Comparison of ENCODE assay signal across 19 cellular contexts in the genomic region with DNA sequence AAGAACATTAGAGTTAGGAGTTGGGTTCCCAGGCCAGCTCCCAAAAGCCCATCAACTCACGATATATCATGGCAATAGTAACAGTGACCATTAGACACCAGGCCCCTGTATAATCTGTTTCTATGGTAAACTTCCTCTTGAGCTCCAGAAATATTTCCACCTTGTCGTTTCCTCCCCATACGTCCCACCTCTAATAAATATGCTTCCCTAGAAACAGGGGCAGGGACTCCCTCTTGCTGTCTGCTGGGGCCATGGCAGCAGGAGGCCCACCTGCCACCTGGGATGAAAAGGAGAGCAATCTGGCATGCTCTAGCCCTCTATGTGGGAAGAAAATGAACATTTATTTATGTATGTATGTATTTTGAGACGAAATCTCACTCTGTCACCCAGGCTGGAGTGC. TPM values are rescaled to one million over a fixed set of nuclear protein-coding genes. Genes with fewer than 3 reads are reported as not detected.
DNase-seq lines count a peak whose midpoint lies in the region; ATAC-seq, FAIRE-seq and TF ChIP-seq lines count a peak whose summit lies in the region.
"Had no signal": no experiment of that assay in that cellular context is flagged by ENCODE, and none has a peak within 500 bp of the region (broad histone marks: within the 10 kb centered on the region; RNA-seq: fewer than 3 reads in every experiment).

No MANE protein-coding gene starts in this region.

- no peaks in the 10 kb centered on the region for H3K9me3 Mint-ChIP-seq in activated naive CD8-positive, alpha-beta T cell treated with anti-CD3 and anti-CD28 coated beads for 36 hours
- H3K9me3 Mint-ChIP-seq: CD8-positive, alpha-beta T cell; H9 had no signal

- H2BK12ac ChIP-seq in mesenchymal stem cell (ENCODE audit: low read length in 2 of 2), result peak overlapping the region; percentile 75 to 95

- POLR2A ChIA-PET in K562 (lab: Yijun Ruan, JAX), result interaction anchor here (0.6 to 1.4 kb wide), 4 partner anchors 12 to 19 kb away, joined by 3 read pairs; no protein-coding TSS in a partner anchor

- no peak for TF ChIP-seq EP300 in K562 (IDR thresholded peaks at IDR 0.05; ENCODE audit: low read length)

- H2BK5ac ChIP-seq in mesenchymal stem cell (ENCODE audit: low read depth, low read length, poor library complexity, severe bottlenecking), result no peak overlapping the region

- H3K36me3 ChIP-seq in K562 (ENCODE audit: control insufficient read depth, insufficient read depth, low read length), result no peaks in the 10 kb centered on the region
- no peaks in the 10 kb centered on the region for H3K36me3 ChIP-seq in mesenchymal stem cell (ENCODE audit: control insufficient read depth in 1 of 2, insufficient read depth in 2 of 2, low read depth in 1 of 2, low read length in 2 of 2)
- H3K36me3 ChIP-seq: BE2C, SJCRH30 had no signal

- no peak overlapping the region for H2BK120ac ChIP-seq in mesenchymal stem cell (ENCODE audit: low read depth, low read length)

- CTCF ChIA-PET in K562 (lab: Yijun Ruan, JAX; ENCODE audit: low intra/inter-chr PET ratio), result no interaction called here

- peak in 2 of 3 experiments; percentile 8 to 9; a peak in 1 of 6 replicates for TF ChIP-seq CTCF in K562 (IDR thresholded peaks at IDR 0.05 in 2 of 3, conservative IDR thresholded peaks at IDR 0.05 in 1 of 3; ENCODE audit: insufficient read depth in 2 of 3, low read depth in 1 of 3, low read length in 3 of 3)

- H3K4me1 ChIP-seq in K562 (replicated peaks in 1 of 2; ENCODE audit: control insufficient read depth in 2 of 2, insufficient read depth in 2 of 2, low read length in 2 of 2) (peaks cover 12 to 37% of the 10 kb centered on the region in 2 experiments), mesenchymal stem cell (ENCODE audit: control insufficient read depth, insufficient read depth, low read depth, low read length) (peaks cover 32% of the 10 kb centered on the region)

- H3K9ac ChIP-seq in K562 (ENCODE audit: insufficient read depth in 1 of 2, low read depth in 2 of 2, low read length in 2 of 2) (no peak overlapping the region), mesenchymal stem cell (ENCODE audit: low read length) (no peak overlapping the region)

- no peak overlapping the region for H2BK15ac ChIP-seq in mesenchymal stem cell (ENCODE audit: low read depth, poor library complexity, severe bottlenecking)

- 34% methylated on average over 4 of the region's 4 CpGs for WGBS in K562 (ENCODE audit: insufficient coverage, low coverage, missing lambda C conversion rate)
- WGBS in mesenchymal stem cell, result 69% methylated on average over 4 of the region's 4 CpGs

- H3K79me2 ChIP-seq in K562 (ENCODE audit: control insufficient read depth, insufficient read depth, low read length), result no peaks in the 10 kb centered on the region

- peak; percentile 15 for DNase-seq in NCI-H82 (lab: John Stamatoyannopoulos, UW)
- DNase-seq in NCI-H82 treated with DMSO at 0.1 percent for 48 hours (lab: John Stamatoyannopoulos, UW; ENCODE audit: unreplicated experiment), result no peak
- peak; percentile 17 for DNase-seq in NCI-H2171 (lab: John Stamatoyannopoulos, UW)
- no peak for DNase-seq in K562 (ENCODE audit: extremely low read depth in 1 of 4, low spot score in 3 of 4)
- DNase-seq in mesenchymal stem cell, result no peak
- no peak for DNase-seq in activated naive CD8-positive, alpha-beta T cell treated with anti-CD3 and anti-CD28 coated beads for 36 hours
- DNase-seq in T-helper 17 cell, result no peak
- DNase-seq: BE2C; CD8-positive, alpha-beta T cell; DND-41; GDM1; H9; KG1; MV-4-11; NCI-H187 treated with DMSO at 0.1 percent for 48 hours; NCI-H446 treated with DMSO at 0.1 percent for 48 hours; PC-3; SJCRH30 had no signal

- H4K8ac ChIP-seq in mesenchymal stem cell (ENCODE audit: low read length), result peak overlapping the region; percentile 76

- intact Hi-C loops in K562 (cut with micrococcal nuclease), result no loop called here

- BruUV-seq in K562 (replicated peaks; lab: Mats Ljungman, UMichigan), result no TSS peak

- H3K4me3 Mint-ChIP-seq in activated naive CD8-positive, alpha-beta T cell treated with anti-CD3 and anti-CD28 coated beads for 36 hours, result no peak overlapping the region
- H3K4me3 Mint-ChIP-seq in T-helper 17 cell, result no peak overlapping the region
- H3K4me3 Mint-ChIP-seq: CD8-positive, alpha-beta T cell had no signal

- peaks cover 0 to 15% of the 10 kb centered on the region in 2 experiments; a peak in 1 of 5 replicates for H3K27me3 ChIP-seq in K562 (ENCODE audit: control insufficient read depth in 2 of 2, insufficient read depth in 2 of 2, low read length in 2 of 2)
- no peaks in the 10 kb centered on the region for H3K27me3 ChIP-seq in mesenchymal stem cell (ENCODE audit: control insufficient read depth in 1 of 2, insufficient read depth in 1 of 2, low read length in 2 of 2)
- H3K27me3 ChIP-seq: BE2C, SJCRH30 had no signal

- no peak overlapping the region for H4K91ac ChIP-seq in mesenchymal stem cell (ENCODE audit: low read length)

- no peaks in the 10 kb centered on the region for H3K36me3 Mint-ChIP-seq in activated naive CD8-positive, alpha-beta T cell treated with anti-CD3 and anti-CD28 coated beads for 36 hours
- H3K36me3 Mint-ChIP-seq in T-helper 17 cell (ENCODE audit: low read depth), result no peaks in the 10 kb centered on the region
- H3K36me3 Mint-ChIP-seq: CD8-positive, alpha-beta T cell had no signal

- ATAC-seq in K562 (no peak), GM18517 (IDR thresholded peaks at IDR 0.05; ENCODE audit: unreplicated experiment) (no peak), T-helper 17 cell (no peak)
- ATAC-seq: CD8-positive, alpha-beta T cell; PC-3 had no signal

- no peak overlapping the region for H3K27ac ChIP-seq in K562 (ENCODE audit: extremely low read depth, low read depth, low read length)
- H3K27ac ChIP-seq in mesenchymal stem cell (ENCODE audit: low read length, poor library complexity, severe bottlenecking), result no peak overlapping the region
- H3K27ac ChIP-seq: SJCRH30 had no signal

- no peak overlapping the region for H3K4ac ChIP-seq in mesenchymal stem cell (ENCODE audit: low read depth in 1 of 2, low read length in 2 of 2)

- no peak overlapping the region for H3K4me3 ChIP-seq in K562
- H3K4me3 ChIP-seq in mesenchymal stem cell (ENCODE audit: insufficient read depth in 1 of 2, low read depth in 1 of 2, low read length in 2 of 2), result no peak overlapping the region
- H3K4me3 ChIP-seq: SJCRH30 had no signal

- H3K4me2 ChIP-seq in K562 (ENCODE audit: insufficient read depth, low read length) (no peak overlapping the region), mesenchymal stem cell (ENCODE audit: low read length, poor library complexity, severe bottlenecking) (no peak overlapping the region)

- no peaks in the 10 kb centered on the region for H3K9me1 ChIP-seq in K562 (ENCODE audit: control insufficient read depth, insufficient read depth, low read length)

- in situ Hi-C loops in K562 (cut with MboI), result no loop called here

- H3K9me3 ChIP-seq in K562 (replicated peaks; ENCODE audit: control insufficient read depth, insufficient read depth, low read depth, low read length), result no peaks in the 10 kb centered on the region
- H3K9me3 ChIP-seq in mesenchymal stem cell (ENCODE audit: control insufficient read depth, low read length), result no peaks in the 10 kb centered on the region
- H3K9me3 ChIP-seq in T-helper 17 cell (ENCODE audit: control insufficient read depth, low read length, poor library complexity, severe bottlenecking), result no peaks in the 10 kb centered on the region
- H3K9me3 ChIP-seq: BE2C, SJCRH30 had no signal

- FAIRE-seq in K562 (lab: Jason Lieb, UNC), result no peak

- no peak overlapping the region for H2AFZ ChIP-seq in K562 (ENCODE audit: low read depth, low read length)
- H2AFZ ChIP-seq in mesenchymal stem cell (ENCODE audit: low read depth, low read length), result no peak overlapping the region

- no peak overlapping the region for H3K27ac Mint-ChIP-seq in activated naive CD8-positive, alpha-beta T cell treated with anti-CD3 and anti-CD28 coated beads for 36 hours
- no peak overlapping the region for H3K27ac Mint-ChIP-seq in T-helper 17 cell
- H3K27ac Mint-ChIP-seq: CD8-positive, alpha-beta T cell had no signal

- H3K14ac ChIP-seq in mesenchymal stem cell (ENCODE audit: low read length in 2 of 2), result no peak overlapping the region

- peak overlapping the region; percentile 94 for H2AK5ac ChIP-seq in mesenchymal stem cell (ENCODE audit: low read length, severe bottlenecking)

- peak overlapping the region in 1 of 2 experiments; percentile 40 for H3K18ac ChIP-seq in mesenchymal stem cell (ENCODE audit: low read depth in 1 of 2, low read length in 2 of 2)

- peaks cover 8% of the 10 kb centered on the region for H3K4me1 Mint-ChIP-seq in activated naive CD8-positive, alpha-beta T cell treated with anti-CD3 and anti-CD28 coated beads for 36 hours
- peaks cover 4% of the 10 kb centered on the region for H3K4me1 Mint-ChIP-seq in T-helper 17 cell

- H4K20me1 ChIP-seq in K562 (replicated peaks; ENCODE audit: control insufficient read depth, insufficient read depth, low read length), result no peaks in the 10 kb centered on the region

- peak in 1 of 2 experiments; percentile 57; a peak in 3 of 4 replicates for TF ChIP-seq RAD21 in K562 (CRISPR knock-in tag; conservative IDR thresholded peaks at IDR 0.05 in 1 of 2, IDR thresholded peaks at IDR 0.05 in 1 of 2)

- H3K79me1 ChIP-seq in mesenchymal stem cell (replicated peaks; ENCODE audit: low read length, poor library complexity, severe bottlenecking), result no peaks in the 10 kb centered on the region

- no peak for TF ChIP-seq POLR2A in K562 (conservative IDR thresholded peaks at IDR 0.05)

- no peak overlapping the region for H3K23ac ChIP-seq in mesenchymal stem cell (ENCODE audit: low read length in 2 of 2)

- H3K27me3 Mint-ChIP-seq in activated naive CD8-positive, alpha-beta T cell treated with anti-CD3 and anti-CD28 coated beads for 36 hours, result peaks cover 13% of the 10 kb centered on the region
- peaks cover 45% of the 10 kb centered on the region for H3K27me3 Mint-ChIP-seq in T-helper 17 cell

RNA-seq across cellular contexts. Expression of gene AMOTL1, which starts 32.2 kb away (rescaled TPM):
- total RNA-seq in K562 (2011; cell fraction: chromatin; rRNA removed; ENCODE audit: low replicate concordance), result 33.3 and 42.6 TPM in 2 replicates
- total RNA-seq in K562 (2011; cell fraction: nucleolus; rRNA removed), result 17.8 and 18.0 TPM in 2 replicates
- 26.3 and 39.2 TPM in 2 replicates for total RNA-seq in K562 (2011; cell fraction: nucleoplasm; rRNA removed)
- total RNA-seq in K562 (2014; rRNA removed) (20.9 and 22.1 TPM in 2 replicates), K562 (2014; rRNA removed; fragmentation: Illumina TruSeq; extraction: Trizol) (14.0 and 14.4 TPM in 2 replicates), K562 (2015; rRNA removed; fragmentation: Illumina TruSeq; extraction: Trizol) (12.8 and 12.9 TPM in 2 replicates), K562 (2021) (29.9 and 35.4 TPM in 2 replicates), T-helper 17 cell (1 to 10 TPM in 1 of 2 donors, under 1 TPM in 1; 0.25 to 2.0 TPM)
- polyA plus RNA-seq in K562 (2011; rRNA removed) (2.5 and 16.7 TPM in 2 replicates), K562 (2014; fragmentation: Illumina TruSeq; extraction: Trizol) (18.7 and 18.8 TPM in 2 replicates), K562 (2014; fragmentation: Nextera tagmentation; extraction: Ambion mirVana) (1 to 10 TPM; 4.0 to 4.7 TPM), K562 (2014; rRNA removed) (12.6 and 13.3 TPM in 2 replicates)
- 2.0 and 12.2 TPM in 2 replicates for polyA plus RNA-seq in K562 (2011; cell fraction: cytosol; rRNA removed)
- polyA plus RNA-seq in K562 (2011; cell fraction: nucleus; rRNA removed), result 3.0 and 21.5 TPM in 2 replicates
- 17.9 and 23.2 TPM in 2 replicates for polyA plus RNA-seq in K562 (2012)
- 5.5 and 37.5 TPM in 2 replicates for polyA minus RNA-seq in K562 (2011; rRNA and poly(A)+ RNA removed)
- 3.5 and 21.8 TPM in 2 replicates for polyA minus RNA-seq in K562 (2011; cell fraction: cytosol; rRNA and poly(A)+ RNA removed)
- 3.9 and 17.8 TPM in 2 replicates for polyA minus RNA-seq in K562 (2011; cell fraction: nucleus; rRNA and poly(A)+ RNA removed)
- 20.5 TPM for polyA plus RNA-seq in mesenchymal stem cell (2013, experiment 1 of 2)
- polyA plus RNA-seq in mesenchymal stem cell (2013, experiment 2 of 2), result 19.9 TPM
- 1 to 10 TPM; 1.0 to 1.3 TPM for total RNA-seq in activated naive CD8-positive, alpha-beta T cell treated with anti-CD3 and anti-CD28 coated beads for 36 hours

Comparison
In these comparisons a context has a peak if more than half of its experiments do, and no peak if none do; other contexts are left out.
1. DNase-seq: peak in NCI-H82 (single experiment) and NCI-H2171 (single experiment); none in NCI-H82 treated with DMSO at 0.1 percent for 48 hours (single experiment), K562 (0 of 4), mesenchymal stem cell (single experiment), activated naive CD8-positive, alpha-beta T cell treated with anti-CD3 and anti-CD28 coated beads for 36 hours (single experiment) and T-helper 17 cell (0 of 3).
2. RNA of gene AMOTL1, which starts 32.2 kb away (total RNA-seq): 12.8 to 42.6 TPM in K562; 0.25 to 2.0 TPM in T-helper 17 cell and 1.0 to 1.3 TPM in activated naive CD8-positive, alpha-beta T cell treated with anti-CD3 and anti-CD28 coated beads for 36 hours; every median in the first group is over 4 times any median in the second.